ENCODE assay signal across 8 cellular contexts in the genomic region with DNA sequence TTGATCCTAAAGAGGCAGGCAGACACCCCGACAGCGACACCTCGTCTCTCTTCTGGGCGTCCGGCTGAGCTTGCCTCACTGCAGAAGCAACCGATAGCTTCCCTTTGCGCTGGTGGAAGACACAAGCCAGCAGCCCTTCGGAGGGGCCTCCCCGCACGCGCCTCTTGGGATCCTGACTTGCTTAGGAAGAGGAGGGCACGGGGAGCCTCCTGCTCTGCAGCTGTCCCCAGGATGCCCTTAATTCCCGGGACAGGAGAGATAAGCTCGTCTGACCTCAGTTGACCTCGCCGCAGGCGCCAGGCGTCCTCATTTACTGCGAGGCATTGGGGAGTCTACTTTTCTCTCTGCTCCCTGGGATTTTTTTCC.
DNase-seq lines count a peak whose midpoint lies in the region; ATAC-seq, FAIRE-seq and TF ChIP-seq lines count a peak whose summit lies in the region.

No MANE protein-coding gene starts in this region.

- ATAC-seq in activated T-helper 17 cell treated with anti-CD3 and anti-CD28 coated beads, Interleukin-2, amount 50 U/mL, for 72 hours (replicated peaks) = peak; percentile 27
- peak; percentile 50 for ATAC-seq in Right ventricle myocardium inferior
- peak; percentile 9 to 36 (median 26) for ATAC-seq in pancreas

- H3K4me3 ChIP-seq in pancreas = peak overlapping the region; percentile 26 to 91 (median 46)

- intact Hi-C loops in Right ventricle myocardium inferior (cut with DNase I) = loop anchor here (1.0 to 10.0 kb wide), 8 partner anchors 221 to 1411 kb away; no protein-coding TSS in a partner anchor
- intact Hi-C loops in pancreas (cut with DNase I) = loop anchor here in 1 of 3 donors (10.0 kb wide), 1 partner anchor 1413 kb away; no protein-coding TSS in a partner anchor

- no peaks in the 10 kb centered on the region for H3K27me3 Mint-ChIP-seq in activated T-helper 17 cell treated with anti-CD3 and anti-CD28 coated beads, Interleukin-2, amount 50 U/mL, for 72 hours

- H3K4me3 Mint-ChIP-seq in activated T-helper 17 cell treated with anti-CD3 and anti-CD28 coated beads, Interleukin-2, amount 50 U/mL, for 72 hours = peak overlapping the region; percentile 83

- H3K9me3 Mint-ChIP-seq in activated T-helper 17 cell treated with anti-CD3 and anti-CD28 coated beads, Interleukin-2, amount 50 U/mL, for 72 hours = no peaks in the 10 kb centered on the region

- peak overlapping the region; percentile 93 for H3K27ac Mint-ChIP-seq in activated T-helper 17 cell treated with anti-CD3 and anti-CD28 coated beads, Interleukin-2, amount 50 U/mL, for 72 hours

- H3K9me3 ChIP-seq in pancreas = no peaks in the 10 kb centered on the region

- H3K27ac ChIP-seq in pancreas = peak overlapping the region in 2 of 4 donors; percentile 46 to 54

- H3K36me3 ChIP-seq in pancreas = no peaks in the 10 kb centered on the region

- TF ChIP-seq CTCF in pancreas (IDR thresholded peaks at IDR 0.05) = no peak

- H3K36me3 Mint-ChIP-seq in activated T-helper 17 cell treated with anti-CD3 and anti-CD28 coated beads, Interleukin-2, amount 50 U/mL, for 72 hours (ENCODE audit: low read depth) = no peaks in the 10 kb centered on the region

- DNase-seq in activated T-cell treated with anti-CD3 and anti-CD28 coated beads for 4 hours (peak; percentile 14), Kasumi-1 (lab: John Stamatoyannopoulos, UW) (peak; percentile 75), Right ventricle myocardium inferior (ENCODE audit: missing footprints) (peak; percentile 81), pancreas (peak in 5 of 6 donors; percentile 22 to 83 (median 42)), DMS114 treated with DMSO at 0.1 percent for 48 hours (lab: John Stamatoyannopoulos, UW; ENCODE audit: unreplicated experiment) (no peak), cerebellar nuclear complex (lab: John Stamatoyannopoulos, UW) (no peak)
- DNase-seq in activated T-cell treated with anti-CD3 and anti-CD28 coated beads, Interleukin-2, amount 50 U/mL, for 1 hour = no peak

- no peak for FAIRE-seq in pancreas (lab: Jason Lieb, UNC)

- no peaks in the 10 kb centered on the region for H3K27me3 ChIP-seq in pancreas

- peaks cover 0 to 4% (median 0%) of the 10 kb centered on the region in 3 donors for H3K4me1 ChIP-seq in pancreas

- no peaks in the 10 kb centered on the region for H3K4me1 Mint-ChIP-seq in activated T-helper 17 cell treated with anti-CD3 and anti-CD28 coated beads, Interleukin-2, amount 50 U/mL, for 72 hours

- 9 to 12% methylated on average over 19 of the region's 19 CpGs for WGBS in pancreas, 2 donors

Comparison
In these comparisons a context has a peak if more than half of its experiments do, and no peak if none do; other contexts are left out.
1. DNase-seq: peak in activated T-cell treated with anti-CD3 and anti-CD28 coated beads for 4 hours (single experiment), Kasumi-1 (2 of 2), Right ventricle myocardium inferior (single experiment) and pancreas (5 of 6); none in activated T-cell treated with anti-CD3 and anti-CD28 coated beads, Interleukin-2, amount 50 U/mL, for 1 hour (single experiment), DMS114 treated with DMSO at 0.1 percent for 48 hours (single experiment) and cerebellar nuclear complex (0 of 2).
2. Peak in every context shown above with its lines, with median percentiles within 50 percentile points of each other: ATAC-seq.